ENCODE assay signal across 8 cellular contexts in the genomic region with DNA sequence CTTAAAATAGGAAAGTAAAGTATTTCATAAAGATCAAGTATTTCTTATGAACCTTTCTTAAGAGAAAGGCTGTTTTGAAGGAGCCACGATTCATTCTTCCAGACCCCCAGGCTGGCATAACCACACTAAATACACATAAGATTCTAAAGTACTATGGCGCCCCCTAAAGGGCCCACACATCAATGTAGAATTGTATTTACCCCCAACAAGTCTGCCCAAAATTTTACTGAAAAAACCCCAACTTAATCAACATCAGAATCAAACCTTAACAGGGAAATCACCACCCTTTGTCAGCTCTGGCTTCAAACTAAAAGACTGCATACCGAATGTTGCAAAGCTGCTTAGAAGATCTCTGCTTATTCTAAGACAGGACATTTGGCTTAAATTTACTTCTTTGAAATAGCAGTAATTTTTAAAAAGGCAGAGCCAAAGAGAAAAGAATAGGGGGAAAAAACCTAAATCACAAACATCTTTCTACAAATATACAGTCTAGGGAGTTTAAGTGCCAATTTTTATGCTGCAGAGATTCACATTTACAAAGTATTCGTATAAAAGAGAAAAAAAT. TPM values are rescaled to one million over a fixed set of nuclear protein-coding genes. Genes with fewer than 3 reads are reported as not detected.
DNase-seq lines count a peak whose midpoint lies in the region; ATAC-seq and TF ChIP-seq lines count a peak whose summit lies in the region.

No MANE protein-coding gene starts in this region.

- no peak overlapping the region for H3K9ac ChIP-seq in HUES64 (ENCODE audit: low read depth, low read length)
- H3K9ac ChIP-seq in SK-N-SH, result no peak overlapping the region

- peaks cover 17% of the 10 kb centered on the region for H3K4me1 ChIP-seq in HUES64 (ENCODE audit: insufficient read depth, low read length)
- H3K4me1 ChIP-seq in SK-N-SH (ENCODE audit: control insufficient read depth in 1 of 2, insufficient read depth in 2 of 2, low read depth in 1 of 2, low read length in 1 of 2), result no peaks in the 10 kb centered on the region
- no peaks in the 10 kb centered on the region for H3K4me1 ChIP-seq in naive thymus-derived CD4-positive, alpha-beta T cell (ENCODE audit: control insufficient read depth in 2 of 2, insufficient read depth in 2 of 2, low read length in 2 of 2)

- H3K4me3 Mint-ChIP-seq in naive thymus-derived CD4-positive, alpha-beta T cell, result no peak overlapping the region

- TF ChIP-seq EP300 in SK-N-SH (IDR thresholded peaks at IDR 0.05; ENCODE audit: borderline replicate concordance in 1 of 2, low read depth in 1 of 2, low read length in 1 of 2), result no peak

- no peaks in the 10 kb centered on the region for H3K9me2 ChIP-seq in SK-N-SH

- peak overlapping the region in 1 of 9 donors; percentile 29 for H3K27ac Mint-ChIP-seq in naive thymus-derived CD4-positive, alpha-beta T cell

- 15% methylated on average over 3 of the region's 4 CpGs for WGBS in HUES64
- 24% methylated on average over 4 of the region's 4 CpGs for WGBS in SK-N-SH (ENCODE audit: low lambda C conversion rate)

- no peaks in the 10 kb centered on the region for H3K27me3 ChIP-seq in HUES64 (ENCODE audit: insufficient read depth, low read length)
- H3K27me3 ChIP-seq in SK-N-SH (ENCODE audit: insufficient read depth), result no peaks in the 10 kb centered on the region
- no peaks in the 10 kb centered on the region for H3K27me3 ChIP-seq in naive thymus-derived CD4-positive, alpha-beta T cell (ENCODE audit: control insufficient read depth in 2 of 2, insufficient read depth in 2 of 2, low read length in 2 of 2)

- peaks cover 9 to 58% (median 31%) of the 10 kb centered on the region in 5 donors for H3K36me3 Mint-ChIP-seq in naive thymus-derived CD4-positive, alpha-beta T cell

- no peaks in the 10 kb centered on the region for H3K27me3 Mint-ChIP-seq in naive thymus-derived CD4-positive, alpha-beta T cell

- H3F3A ChIP-seq in SK-N-SH (replicated peaks; ENCODE audit: insufficient read depth), result peaks cover 25% of the 10 kb centered on the region

- no peaks in the 10 kb centered on the region for H3K79me2 ChIP-seq in SK-N-SH (ENCODE audit: insufficient read depth)

- H3K4me1 Mint-ChIP-seq in naive thymus-derived CD4-positive, alpha-beta T cell, result peaks cover 0 to 9% (median 5%) of the 10 kb centered on the region in 7 donors

- H3K27ac ChIP-seq in HUES64 (ENCODE audit: low read depth, low read length) (no peak overlapping the region; the same call in 1 of the 2 replicates), SK-N-SH (ENCODE audit: low read depth in 2 of 2, low read length in 1 of 2) (no peak overlapping the region)
- H3K27ac ChIP-seq in naive thymus-derived CD4-positive, alpha-beta T cell (ENCODE audit: low read depth, low read length), result no peak overlapping the region

- POLR2A ChIA-PET in SK-N-SH (lab: Yijun Ruan, JAX), result no interaction called here
- POLR2A ChIA-PET in naive thymus-derived CD4-positive, alpha-beta T cell (lab: Charles Lee), result interaction anchor here (1.2 kb wide), 1 partner anchor 324 kb away, joined by 4 read pairs; no protein-coding TSS in a partner anchor

- H4K20me1 ChIP-seq in SK-N-SH (ENCODE audit: insufficient read depth), result no peaks in the 10 kb centered on the region

- CTCF ChIA-PET in SK-N-SH (lab: Yijun Ruan, JAX), result interaction anchor here (0.6 to 4.7 kb wide), 29 partner anchors 9 to 756 kb away, joined by 3 to 50 read pairs (median 4); a partner anchor contains a TSS
- CTCF ChIA-PET in naive thymus-derived CD4-positive, alpha-beta T cell (lab: Charles Lee), result interaction anchor here (0.9 to 4.7 kb wide), 10 partner anchors 13 to 336 kb away, joined by 3 to 36 read pairs (median 4); no protein-coding TSS in a partner anchor

- no peak overlapping the region for H3K4me2 ChIP-seq in SK-N-SH

- peak; percentile 67 for TF ChIP-seq RAD21 in SK-N-SH (IDR thresholded peaks at IDR 0.05; ENCODE audit: low read length)

- H3K4me3 ChIP-seq in HUES64 (ENCODE audit: low read length) (peak overlapping the region; percentile 12; the same call in 1 of the 2 replicates), SK-N-SH (ENCODE audit: low read depth in 2 of 2, low read length in 1 of 2) (no peak overlapping the region)
- H3K4me3 ChIP-seq in naive thymus-derived CD4-positive, alpha-beta T cell (ENCODE audit: low read length), result no peak overlapping the region

- H2AFZ ChIP-seq in SK-N-SH (ENCODE audit: low read depth), result no peak overlapping the region

- intact Hi-C loops in naive thymus-derived CD4-positive, alpha-beta T cell (cut with micrococcal nuclease), result loop anchor here (1.0 kb wide), 3 partner anchors 209 to 625 kb away; a partner anchor contains a TSS

- DNase-seq in EL, result peak; percentile 52
- DNase-seq in SK-N-SH, result peak; percentile 49
- DNase-seq in dedifferentiated amniotic fluid mesenchymal stem cell (ENCODE audit: extremely low spot score), result peak; percentile 32
- DNase-seq in naive thymus-derived CD4-positive, alpha-beta T cell, result peak in 7 of 9 donors; percentile 29 to 59 (median 51)
- DNase-seq in GM19238 (ENCODE audit: insufficient read length, low spot score), result no peak
- no peak for DNase-seq in germinal center (ENCODE audit: low spot score)

- H3K36me3 ChIP-seq in HUES64 (ENCODE audit: insufficient read depth, low read length), result peaks cover 87% of the 10 kb centered on the region
- peaks cover 49 to 59% of the 10 kb centered on the region in 2 experiments for H3K36me3 ChIP-seq in SK-N-SH (replicated peaks in 1 of 2; ENCODE audit: control insufficient read depth in 1 of 2, insufficient read depth in 2 of 2, low read length in 1 of 2)
- H3K36me3 ChIP-seq in naive thymus-derived CD4-positive, alpha-beta T cell (ENCODE audit: control insufficient read depth in 2 of 3, insufficient read depth in 3 of 3, low read length in 3 of 3), result peaks cover 0 to 42% (median 0%) of the 10 kb centered on the region in 3 experiments

- peak; percentile 79 for TF ChIP-seq CTCF in SK-N-SH (IDR thresholded peaks at IDR 0.05)

- H3K9me3 ChIP-seq in HUES64 (ENCODE audit: insufficient read depth, low read depth, low read length), result no peaks in the 10 kb centered on the region
- no peaks in the 10 kb centered on the region for H3K9me3 ChIP-seq in SK-N-SH
- H3K9me3 ChIP-seq in naive thymus-derived CD4-positive, alpha-beta T cell (ENCODE audit: control insufficient read depth in 2 of 3, low read length in 3 of 3), result no peaks in the 10 kb centered on the region

- peak; percentile 82 for ATAC-seq in naive thymus-derived CD4-positive, alpha-beta T cell
- ATAC-seq in GM21737 (IDR thresholded peaks at IDR 0.05; ENCODE audit: unreplicated experiment), result no peak

- H3K9me3 Mint-ChIP-seq in naive thymus-derived CD4-positive, alpha-beta T cell, result no peaks in the 10 kb centered on the region

TF ChIP-seq in SK-N-SH, 30 proteins besides CTCF, POLR2A, EP300 and RAD21:
- no peak for TF ChIP-seq RCOR1 (IDR thresholded peaks at IDR 0.05; ENCODE audit: low read length)
- TF ChIP-seq GABPA (IDR thresholded peaks at IDR 0.05; ENCODE audit: low read depth), result no peak
- TF ChIP-seq FOXJ3 (CRISPR knock-in tag; IDR thresholded peaks at IDR 0.05), result no peak
- TF ChIP-seq POLR2AphosphoS5 (IDR thresholded peaks at IDR 0.05; ENCODE audit: low read depth, low read length), result no peak
- TF ChIP-seq NRF1 (IDR thresholded peaks at IDR 0.05; ENCODE audit: low read depth, low read length), result no peak
- TF ChIP-seq, protein P1, sequence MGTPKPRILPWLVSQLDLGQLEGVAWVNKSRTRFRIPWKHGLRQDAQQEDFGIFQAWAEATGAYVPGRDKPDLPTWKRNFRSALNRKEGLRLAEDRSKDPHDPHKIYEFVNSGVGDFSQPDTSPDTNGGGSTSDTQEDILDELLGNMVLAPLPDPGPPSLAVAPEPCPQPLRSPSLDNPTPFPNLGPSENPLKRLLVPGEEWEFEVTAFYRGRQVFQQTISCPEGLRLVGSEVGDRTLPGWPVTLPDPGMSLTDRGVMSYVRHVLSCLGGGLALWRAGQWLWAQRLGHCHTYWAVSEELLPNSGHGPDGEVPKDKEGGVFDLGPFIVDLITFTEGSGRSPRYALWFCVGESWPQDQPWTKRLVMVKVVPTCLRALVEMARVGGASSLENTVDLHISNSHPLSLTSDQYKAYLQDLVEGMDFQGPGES (IDR thresholded peaks at IDR 0.05; ENCODE audit: low read depth, low read length), result no peak
- TF ChIP-seq, protein P2, sequence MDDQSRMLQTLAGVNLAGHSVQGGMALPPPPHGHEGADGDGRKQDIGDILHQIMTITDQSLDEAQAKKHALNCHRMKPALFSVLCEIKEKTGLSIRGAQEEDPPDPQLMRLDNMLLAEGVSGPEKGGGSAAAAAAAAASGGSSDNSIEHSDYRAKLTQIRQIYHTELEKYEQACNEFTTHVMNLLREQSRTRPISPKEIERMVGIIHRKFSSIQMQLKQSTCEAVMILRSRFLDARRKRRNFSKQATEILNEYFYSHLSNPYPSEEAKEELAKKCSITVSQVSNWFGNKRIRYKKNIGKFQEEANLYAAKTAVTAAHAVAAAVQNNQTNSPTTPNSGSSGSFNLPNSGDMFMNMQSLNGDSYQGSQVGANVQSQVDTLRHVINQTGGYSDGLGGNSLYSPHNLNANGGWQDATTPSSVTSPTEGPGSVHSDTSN (IDR thresholded peaks at IDR 0.05), result no peak
- peak; percentile 28; the same call in 1 of the 2 replicates for TF ChIP-seq SMC3 (IDR thresholded peaks at IDR 0.05; ENCODE audit: low read depth, low read length)

RNA-seq across cellular contexts. Expression of a gene that starts 20.4 kb away (rescaled TPM):
- polyA plus RNA-seq in HUES64 (2013, experiment 1 of 2), result 1.9 TPM
- 1.9 TPM for polyA plus RNA-seq in HUES64 (2013, experiment 2 of 2)
- 1.2 and 1.5 TPM in 2 replicates for polyA plus RNA-seq in SK-N-SH (2012; rRNA removed)
- polyA plus RNA-seq in SK-N-SH (2012; cell fraction: cytosol; rRNA removed), result 1.6 and 1.8 TPM in 2 replicates
- polyA plus RNA-seq in SK-N-SH (2012; cell fraction: nucleus; rRNA removed), result 1.3 and 1.5 TPM in 2 replicates
- 100 to 1,000 TPM in 3 of 5 experiments, 10 to 100 TPM in 2; 38.3 to 154 (median 126) TPM for total RNA-seq in naive thymus-derived CD4-positive, alpha-beta T cell
- 10 to 100 TPM; 32.7 to 39.6 TPM for polyA plus RNA-seq in naive thymus-derived CD4-positive, alpha-beta T cell

RNA-seq across cellular contexts. Expression of a gene that starts 27.0 kb away (rescaled TPM):
- 22.9 TPM for polyA plus RNA-seq in HUES64 (2013, experiment 1 of 2)
- 29.0 TPM for polyA plus RNA-seq in HUES64 (2013, experiment 2 of 2)
- polyA plus RNA-seq in SK-N-SH (2012; rRNA removed), result 21.2 and 22.3 TPM in 2 replicates
- polyA plus RNA-seq in SK-N-SH (2012; cell fraction: cytosol; rRNA removed), result 32.1 and 34.6 TPM in 2 replicates
- polyA plus RNA-seq in SK-N-SH (2012; cell fraction: nucleus; rRNA removed), result 18.6 and 21.6 TPM in 2 replicates
- 10 to 100 TPM; 24.4 to 57.9 (median 46.9) TPM for total RNA-seq in naive thymus-derived CD4-positive, alpha-beta T cell
- 10 to 100 TPM; 58.3 to 62.4 TPM for polyA plus RNA-seq in naive thymus-derived CD4-positive, alpha-beta T cell

Comparison
In these comparisons a context has a peak if more than half of its experiments do, and no peak if none do; other contexts are left out.
1. DNase-seq: peak in EL (single experiment), SK-N-SH (single experiment), dedifferentiated amniotic fluid mesenchymal stem cell (single experiment) and naive thymus-derived CD4-positive, alpha-beta T cell (7 of 9); none in GM19238 (single experiment) and germinal center (single experiment).
2. RNA of a gene that starts 20.4 kb away (polyA plus RNA-seq): 32.7 to 39.6 TPM in naive thymus-derived CD4-positive, alpha-beta T cell; 1.2 to 1.8 TPM in SK-N-SH; every median in the first group is over 10 times any median in the second.